22 cellular contexts compared by ENCODE assay signal in the genomic region with DNA sequence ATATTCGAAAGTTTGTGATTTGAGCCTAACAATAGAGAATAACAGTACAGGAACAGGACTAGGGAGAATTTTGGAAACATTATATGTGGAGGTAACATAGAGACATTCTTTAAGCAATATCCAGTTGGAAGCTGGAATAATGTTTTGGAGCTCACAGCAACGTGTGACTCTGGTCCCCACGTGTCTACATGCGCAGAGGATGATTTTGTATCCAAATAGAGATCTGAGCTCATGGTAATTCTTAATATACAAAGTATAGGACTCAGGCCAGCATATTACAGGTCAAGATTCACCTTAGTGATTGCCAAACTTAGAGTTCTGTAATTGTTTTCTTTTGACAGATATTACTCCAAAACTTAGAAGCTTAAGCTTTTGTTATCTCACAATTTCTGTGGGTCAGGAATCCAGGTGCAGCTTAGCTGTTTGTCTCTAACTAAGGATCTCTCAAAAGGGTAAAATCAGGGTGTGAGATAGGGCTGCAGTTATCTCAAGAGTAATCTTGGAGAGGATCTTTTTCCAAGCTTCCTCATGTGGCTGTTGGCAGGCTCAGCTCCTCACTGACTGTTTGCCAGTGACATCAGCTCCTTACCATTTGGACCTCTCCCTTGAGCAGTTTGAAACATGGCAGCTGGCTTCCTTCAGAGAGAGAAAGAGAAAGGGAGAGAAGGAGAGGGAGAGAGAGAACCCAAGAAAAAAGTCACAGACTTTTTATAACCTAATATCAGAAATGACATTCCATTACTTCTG.
"Had no signal": no experiment of that assay in that cellular context is flagged by ENCODE, and none has a peak within 500 bp of the region (broad histone marks: within the 10 kb centered on the region; RNA-seq: fewer than 3 reads in every experiment).

No MANE protein-coding gene starts in this region.

- H3K36me3 ChIP-seq: left lung, neutrophil, pancreas, thyroid gland had no signal

- H3K4me3 ChIP-seq: left lung, lung, pancreas, thyroid gland had no signal

- H3K4me1 ChIP-seq: left lung, pancreas, thyroid gland had no signal

- H3K9me3 ChIP-seq: left lung, neutrophil, pancreas, thyroid gland had no signal

- H3K27me3 ChIP-seq: foreskin keratinocyte, left lung, neutrophil, pancreas, thyroid gland had no signal

- H3K27ac ChIP-seq: foreskin keratinocyte, left lung, neutrophil, pancreas, thyroid gland had no signal

- ATAC-seq: activated T-cell treated with anti-CD3 and anti-CD28 coated beads, Interleukin-2, amount 50 U/mL, for 72 hours; foreskin keratinocyte; left lung; natural killer cell; pancreas; right cardiac atrium had no signal

- FAIRE-seq: pancreas had no signal

- DNase-seq: activated B cell treated with CpG ODN at 0.5 μM for 24 hours; activated CD4-positive, alpha-beta memory T cell treated with anti-CD3 and anti-CD28 coated beads for 36 hours; activated CD4-positive, alpha-beta T cell treated with anti-CD3 and anti-CD28 coated beads for 4 hours; activated effector memory CD4-positive, alpha-beta T cell treated with Interleukin-2 at 50 U/mL for 16 hours; activated naive CD4-positive, alpha-beta T cell treated with anti-CD3 and anti-CD28 coated beads for 36 hours; activated naive CD8-positive, alpha-beta T cell treated with anti-CD3 and anti-CD28 coated beads, Interleukin-2, amount 10 ng/mL, durations not matched to agents 7 days and 5 days; activated T-cell treated with anti-CD3 and anti-CD28 coated beads, Interleukin-2, amount 50 U/mL, for 72 hours; amniotic stem cell; erythroblast; foreskin keratinocyte; left lung; midbrain; natural killer cell; pancreas; stimulated activated CD4-positive, alpha-beta T cell treated with anti-CD3 and anti-CD28 coated beads, Interleukin-12 subunit alpha, Interleukin-12 subunit beta, amount 100 ng/mL, for 4 hours; stimulated activated CD4-positive, alpha-beta T cell treated with anti-CD3 and anti-CD28 coated beads, Interleukin-4, amount 100 ng/mL, for 4 hours; substantia nigra; T1000; thyroid gland had no signal
